20 cellular contexts compared by ENCODE assay signal in the genomic region with DNA sequence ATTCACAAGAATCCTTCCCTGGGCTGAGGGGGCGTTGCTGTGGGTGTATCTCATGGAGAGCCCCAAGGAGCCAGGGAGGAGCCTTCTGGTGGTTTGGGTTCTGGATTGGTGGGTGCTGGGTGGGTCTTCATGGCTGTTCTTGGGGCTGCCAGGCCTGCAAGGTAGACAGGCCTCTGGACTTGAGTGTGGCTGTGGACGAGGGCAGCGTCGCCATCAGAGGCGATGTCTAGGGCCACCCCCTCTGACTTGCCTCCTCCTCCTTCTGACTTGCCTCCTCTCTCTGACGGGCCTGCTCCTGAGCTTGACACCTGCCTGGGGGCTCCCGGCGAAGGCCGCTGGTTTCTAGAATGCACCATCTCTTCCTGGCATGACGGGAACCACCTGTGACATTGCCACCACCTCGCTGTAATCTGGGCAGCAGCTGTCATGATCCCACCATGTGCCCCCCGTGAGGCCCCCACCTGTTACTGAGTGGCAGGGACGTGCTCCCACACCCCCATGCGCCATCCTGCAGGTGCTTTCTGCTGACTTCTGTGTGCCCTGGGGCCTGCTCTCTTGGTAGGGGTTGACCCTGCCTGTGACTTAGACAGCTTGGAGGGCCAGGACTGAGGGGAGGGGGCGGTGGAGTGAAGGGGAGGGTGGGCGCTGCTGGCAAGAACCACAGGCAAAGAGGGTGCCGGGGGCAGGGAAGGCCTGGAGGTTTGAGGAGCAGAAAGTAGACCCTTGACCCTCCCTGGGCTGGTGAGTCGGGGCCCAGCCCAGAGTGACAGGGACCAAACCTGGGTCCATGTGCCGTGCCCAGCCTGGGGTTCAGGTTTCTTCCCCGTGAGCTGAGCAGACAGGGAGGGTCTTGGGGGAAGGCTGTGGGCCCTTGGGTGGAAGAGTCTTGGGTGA. TPM values are rescaled to one million over a fixed set of nuclear protein-coding genes. Genes with fewer than 3 reads are reported as not detected.
DNase-seq lines count a peak whose midpoint lies in the region; ATAC-seq, FAIRE-seq and TF ChIP-seq lines count a peak whose summit lies in the region.
"Had no signal": no experiment of that assay in that cellular context is flagged by ENCODE, and none has a peak within 500 bp of the region (broad histone marks: within the 10 kb centered on the region; RNA-seq: fewer than 3 reads in every experiment).

No MANE protein-coding gene starts in this region.

- H3K4me3 Mint-ChIP-seq in T-helper 17 cell = peak overlapping the region; percentile 62
- H3K4me3 Mint-ChIP-seq: activated naive CD4-positive, alpha-beta T cell treated with anti-CD3 and anti-CD28 coated beads, Interleukin-2, amount 10 ng/mL, durations not matched to agents 7 days and 5 days had no signal

- H3K36me3 ChIP-seq in cardiac muscle cell (no peaks in the 10 kb centered on the region), lung (ENCODE audit: control insufficient read depth in 2 of 2, insufficient read depth in 2 of 2, low read length in 2 of 2) (no peaks in the 10 kb centered on the region), stomach (no peaks in the 10 kb centered on the region)
- H3K36me3 ChIP-seq: gastrocnemius medialis, sigmoid colon, WERI-Rb-1 had no signal

- no peaks in the 10 kb centered on the region for H3K9me3 ChIP-seq in cardiac muscle cell (ENCODE audit: low read depth)
- no peaks in the 10 kb centered on the region for H3K9me3 ChIP-seq in T-helper 17 cell (ENCODE audit: control insufficient read depth, low read length, poor library complexity, severe bottlenecking)
- no peaks in the 10 kb centered on the region for H3K9me3 ChIP-seq in lung (ENCODE audit: control insufficient read depth in 2 of 2, insufficient read depth in 1 of 2, low read length in 1 of 2)
- H3K9me3 ChIP-seq in stomach = no peaks in the 10 kb centered on the region
- H3K9me3 ChIP-seq: gastrocnemius medialis, sigmoid colon had no signal

- TF ChIP-seq EP300 in stomach (IDR thresholded peaks at IDR 0.05) = no peak

- TF ChIP-seq CTCF in cardiac muscle cell (IDR thresholded peaks at IDR 0.05; ENCODE audit: low read depth, low read length) (no peak), lung (IDR thresholded peaks at IDR 0.05; ENCODE audit: control extremely low read depth, extremely low read depth) (no peak), stomach (IDR thresholded peaks at IDR 0.05) (no peak)

- no peaks in the 10 kb centered on the region for H3K27me3 Mint-ChIP-seq in T-helper 17 cell

- H3K27ac ChIP-seq in cardiac muscle cell = peak overlapping the region; percentile 84
- peak overlapping the region; percentile 75 to 95 for H3K27ac ChIP-seq in lung (ENCODE audit: low read depth in 1 of 2, low read length in 1 of 2)
- H3K27ac ChIP-seq in stomach = peak overlapping the region; percentile 85 to 93 (median 89)
- H3K27ac ChIP-seq: gastrocnemius medialis, sigmoid colon, WERI-Rb-1 had no signal

- H3K4me1 Mint-ChIP-seq in T-helper 17 cell = peaks cover 18% of the 10 kb centered on the region

- DNase-seq in cardiac muscle cell (ENCODE audit: low read depth in 1 of 2, low spot score in 1 of 2) (no peak), left ventricle myocardium superior (no peak), T-helper 17 cell (no peak), lung (ENCODE audit: low spot score) (no peak), stomach (peak; percentile 22), medulla oblongata (ENCODE audit: extremely low spot score) (no peak), GM12891 (ENCODE audit: insufficient read length, low spot score) (no peak), left colon (no peak)
- DNase-seq: activated naive CD4-positive, alpha-beta T cell treated with anti-CD3 and anti-CD28 coated beads, Interleukin-2, amount 10 ng/mL, durations not matched to agents 7 days and 5 days; gastrocnemius medialis; mammary epithelial cell; NCI-H146; NCI-H2227 treated with DMSO at 0.1 percent for 48 hours; sigmoid colon; substantia nigra; WERI-Rb-1 had no signal

- H3K4me1 ChIP-seq in cardiac muscle cell (ENCODE audit: low read depth) (peaks cover 40% of the 10 kb centered on the region), lung (ENCODE audit: control insufficient read depth in 2 of 2, insufficient read depth in 2 of 2, low read length in 2 of 2) (peaks cover 0 to 3% of the 10 kb centered on the region in 2 donors), stomach (peaks cover 65 to 88% (median 84%) of the 10 kb centered on the region in 4 donors)
- H3K4me1 ChIP-seq: gastrocnemius medialis, sigmoid colon had no signal

- H3K4me3 ChIP-seq in cardiac muscle cell (no peak overlapping the region), lung (no peak overlapping the region), stomach (no peak overlapping the region)
- H3K4me3 ChIP-seq: gastrocnemius medialis, sigmoid colon had no signal

- H3K27me3 ChIP-seq in cardiac muscle cell (peaks cover 13% of the 10 kb centered on the region), lung (ENCODE audit: control insufficient read depth, insufficient read depth) (no peaks in the 10 kb centered on the region), stomach (no peaks in the 10 kb centered on the region)
- H3K27me3 ChIP-seq: gastrocnemius medialis, sigmoid colon had no signal

- WGBS in lung, 2 donors = 94% methylated on average over 20 of the region's 20 CpGs
- 82 to 91% (median 88%) methylated on average over 18 to 20 of the region's 20 CpGs for WGBS in stomach, 5 donors

- no peaks in the 10 kb centered on the region for H3K36me3 Mint-ChIP-seq in T-helper 17 cell (ENCODE audit: low read depth)
- H3K36me3 Mint-ChIP-seq: activated naive CD4-positive, alpha-beta T cell treated with anti-CD3 and anti-CD28 coated beads, Interleukin-2, amount 10 ng/mL, durations not matched to agents 7 days and 5 days had no signal

- ATAC-seq in left ventricle myocardium superior = no peak
- no peak for ATAC-seq in T-helper 17 cell
- no peak for ATAC-seq in lung (ENCODE audit: insufficient read depth, low FRiP score)
- no peak for ATAC-seq in left colon
- ATAC-seq: gastrocnemius medialis had no signal

- H3K27ac Mint-ChIP-seq in T-helper 17 cell = no peak overlapping the region
- H3K27ac Mint-ChIP-seq: activated naive CD4-positive, alpha-beta T cell treated with anti-CD3 and anti-CD28 coated beads, Interleukin-2, amount 10 ng/mL, durations not matched to agents 7 days and 5 days had no signal

- no peak for TF ChIP-seq POLR2A in stomach (IDR thresholded peaks at IDR 0.05)
- TF ChIP-seq POLR2A in GM12891 (IDR thresholded peaks at IDR 0.05; ENCODE audit: low read depth, low read length) = no peak

- FAIRE-seq in GM12891 (lab: Jason Lieb, UNC) = no peak
- FAIRE-seq: HTR-8/SVneo had no signal

- intact Hi-C loops in left ventricle myocardium superior (cut with micrococcal nuclease) (loop anchor here (10.0 kb wide), 1 partner anchor 52 kb away; no protein-coding TSS in a partner anchor), stomach (cut with DNase I; ENCODE audit: low total_unique reads) (no loop called here), left colon (cut with DNase I, micrococcal nuclease) (no loop called here)

TF ChIP-seq in GM12891, 5 proteins besides CTCF, POLR2A, EP300 and RAD21:
- TF ChIP-seq POLR2AphosphoS5 (IDR thresholded peaks at IDR 0.05; ENCODE audit: low read depth, low read length) (no peak), TAF1 (IDR thresholded peaks at IDR 0.05; ENCODE audit: low read depth, low read length) (no peak), PAX5 (IDR thresholded peaks at IDR 0.05; ENCODE audit: insufficient read depth, low read length, severe bottlenecking) (no peak), SPI1 (IDR thresholded peaks at IDR 0.05; ENCODE audit: low read depth, low read length) (no peak), POU2F2 (IDR thresholded peaks at IDR 0.05; ENCODE audit: low read depth, low read length) (no peak)

RNA-seq across cellular contexts. Expression of a gene that starts 17.5 kb away (rescaled TPM):
- 7.8 and 18.6 TPM in 2 replicates for total RNA-seq in cardiac muscle cell
- 13.9 and 18.8 TPM in 2 replicates for polyA plus RNA-seq in cardiac muscle cell
- total RNA-seq in left ventricle myocardium superior = 49.7 TPM
- total RNA-seq in T-helper 17 cell = 10 to 100 TPM; 18.6 to 25.5 TPM
- 10 to 100 TPM; 15.4 to 41.7 TPM for total RNA-seq in lung
- polyA plus RNA-seq in lung = 10 to 100 TPM; 23.5 to 29.0 TPM
- total RNA-seq in stomach = 100 to 1,000 TPM in 1 of 5 donors, 10 to 100 TPM in 4; 12.1 to 155 (median 75.9) TPM
- polyA plus RNA-seq in stomach = 10 to 100 TPM; 29.3 to 55.8 (median 42.2) TPM
- 0.46 TPM for polyA plus RNA-seq in GM12891 (2012; ENCODE audit: low read depth, missing spikeins)
- total RNA-seq in left colon = 10 to 100 TPM; 42.8 to 56.8 TPM
- polyA plus RNA-seq: mammary epithelial cell had no signal

RNA-seq across cellular contexts. Expression of a gene that starts 18.0 kb away (rescaled TPM):
- 0.14 and 0.66 TPM in 2 replicates for total RNA-seq in cardiac muscle cell
- polyA plus RNA-seq in cardiac muscle cell = 0.33 TPM in 1 of 2 replicates, not detected in the other
- total RNA-seq in left ventricle myocardium superior = not detected
- total RNA-seq in T-helper 17 cell = under 1 TPM; 0.07 to 0.08 TPM
- under 1 TPM; 0.18 to 0.20 TPM for total RNA-seq in lung
- under 1 TPM; 0.02 to 0.04 TPM for polyA plus RNA-seq in lung
- 10 to 100 TPM in 1 of 5 donors, under 1 TPM in 3, not detected in 1; 0.43 to 11.6 (median 0.50) TPM for total RNA-seq in stomach
- polyA plus RNA-seq in stomach = under 1 TPM; 0.15 to 0.61 (median 0.31) TPM
- polyA plus RNA-seq in GM12891 (2012; ENCODE audit: low read depth, missing spikeins) = not detected
- total RNA-seq in left colon = 1 to 10 TPM; 2.0 to 3.8 TPM
- total RNA-seq: dermis microvascular lymphatic vessel endothelial cell; G401; gastrocnemius medialis; mammary epithelial cell; sigmoid colon; T-helper 1 cell treated with Interleukin-12 subunit alpha and Interleukin-12 subunit beta and Interleukin-4 antibody, amounts not matched to agents 30 ng/mL and 1 ng/mL, for 36 hours had no signal
- polyA plus RNA-seq: mammary epithelial cell had no signal
